Comparison of ENCODE assay signal across 16 cellular contexts in the genomic region with DNA sequence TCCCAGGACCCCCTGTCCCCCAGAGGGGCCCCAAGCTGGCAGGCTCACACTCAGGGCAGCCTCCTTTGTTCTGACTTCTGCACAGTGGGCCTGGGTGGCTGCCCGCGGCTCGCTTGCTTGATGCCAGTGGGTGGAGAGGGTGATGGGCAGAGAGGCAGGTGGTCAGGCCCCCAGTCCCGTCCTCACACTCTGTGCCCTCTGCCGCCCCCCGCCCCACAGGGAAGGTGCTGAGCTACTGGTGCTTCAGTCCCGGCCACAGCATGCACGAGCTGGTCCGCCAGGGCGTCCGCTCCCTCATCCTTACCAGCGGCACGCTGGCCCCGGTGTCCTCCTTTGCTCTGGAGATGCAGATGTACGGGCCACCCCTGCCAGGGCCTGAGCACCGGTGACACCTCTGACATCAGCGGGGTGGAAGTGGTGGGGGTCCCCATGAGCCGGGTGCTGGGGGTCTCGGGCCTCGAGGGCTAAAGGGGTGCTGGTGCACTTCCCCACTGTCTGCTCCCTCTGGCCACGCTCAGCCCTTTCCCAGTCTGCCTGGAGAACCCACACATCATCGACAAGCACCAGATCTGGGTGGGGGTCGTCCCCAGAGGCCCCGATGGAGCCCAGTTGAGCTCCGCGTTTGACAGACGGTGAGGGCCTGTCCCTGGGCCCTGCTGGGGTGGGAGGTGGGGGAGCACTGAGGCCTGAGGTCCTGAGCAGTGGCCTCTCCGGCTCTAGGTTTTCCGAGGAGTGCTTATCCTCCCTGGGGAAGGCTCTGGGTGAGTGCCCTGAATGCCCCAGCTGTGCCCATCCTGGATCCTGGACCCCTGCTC. TPM values are rescaled to one million over a fixed set of nuclear protein-coding genes. Genes with fewer than 3 reads are reported as not detected.
DNase-seq lines count a peak whose midpoint lies in the region; ATAC-seq, FAIRE-seq and TF ChIP-seq lines count a peak whose summit lies in the region.
"Had no signal": no experiment of that assay in that cellular context is flagged by ENCODE, and none has a peak within 500 bp of the region (broad histone marks: within the 10 kb centered on the region; RNA-seq: fewer than 3 reads in every experiment).

No MANE protein-coding gene starts in this region.

- H3K4me1 Mint-ChIP-seq in Caco-2 (ENCODE audit: low read depth, unreplicated experiment) = no peaks in the 10 kb centered on the region

- H3K27ac Mint-ChIP-seq in Caco-2 (ENCODE audit: unreplicated experiment) = peak overlapping the region; percentile 67
- H3K27ac Mint-ChIP-seq: CD4-positive, CD25-positive, alpha-beta regulatory T cell; stimulated activated effector memory CD8-positive, alpha-beta T cell treated with anti-CD3 and anti-CD28 coated beads, Interleukin-12 subunit alpha, Interleukin-12 subunit beta, amount 100 ng/mL, for 72 hours had no signal

- BruUV-seq in Caco-2 (replicated peaks; lab: Mats Ljungman, UMichigan) = no TSS peak

- CTCF ChIA-PET in Caco-2 (lab: Charles Lee) = interaction anchor here (0.6 to 1.3 kb wide), 6 partner anchors 25 to 208 kb away, joined by 3 to 8 read pairs (median 4); a partner anchor contains a TSS

- no peak overlapping the region for H3K4me3 Mint-ChIP-seq in Caco-2 (ENCODE audit: unreplicated experiment)
- H3K4me3 Mint-ChIP-seq: CD4-positive, CD25-positive, alpha-beta regulatory T cell; central memory CD8-positive, alpha-beta T cell; nephron progenitor cell; stimulated activated effector memory CD8-positive, alpha-beta T cell treated with anti-CD3 and anti-CD28 coated beads, Interleukin-12 subunit alpha, Interleukin-12 subunit beta, amount 100 ng/mL, for 72 hours had no signal

- H3K27me3 ChIP-seq in Caco-2 (replicated peaks; ENCODE audit: control insufficient read depth, insufficient read depth, low read length) (no peaks in the 10 kb centered on the region), adrenal gland (no peaks in the 10 kb centered on the region), liver (ENCODE audit: control insufficient read depth in 4 of 4, insufficient read depth in 4 of 4, low read length in 3 of 4) (no peaks in the 10 kb centered on the region)

- peak overlapping the region; percentile 39 to 95 (median 72) for H3K27ac ChIP-seq in adrenal gland
- peak overlapping the region; percentile 85 to 93 for H3K27ac ChIP-seq in liver (ENCODE audit: low read depth in 1 of 2, low read length in 2 of 2)
- H3K27ac ChIP-seq in skin epidermis = peak overlapping the region; percentile 23 to 95 (median 82)

- no peak for TF ChIP-seq RAD21 in liver (IDR thresholded peaks at IDR 0.05)

- intact Hi-C loops in Caco-2 (cut with micrococcal nuclease; ENCODE audit: unreplicated experiment) (no loop called here), adrenal gland (cut with DNase I) (no loop called here)

- H3K9ac ChIP-seq in liver (ENCODE audit: low read depth in 1 of 2, low read length in 2 of 2) = no peak overlapping the region

- TF ChIP-seq CTCF in Caco-2 (IDR thresholded peaks at IDR 0.05; ENCODE audit: insufficient read depth in 1 of 2, low read depth in 1 of 2, low read length in 1 of 2, severe bottlenecking in 1 of 2, unreplicated experiment in 1 of 2) (no peak), adrenal gland (IDR thresholded peaks at IDR 0.05) (no peak), liver (IDR thresholded peaks at IDR 0.05; ENCODE audit: low read depth, low read length, missing input control) (no peak)

- peaks cover 77% of the 10 kb centered on the region for H3K36me3 Mint-ChIP-seq in Caco-2 (ENCODE audit: insufficient read depth, unreplicated experiment)
- H3K36me3 Mint-ChIP-seq: CD4-positive, CD25-positive, alpha-beta regulatory T cell had no signal

- no peaks in the 10 kb centered on the region for H3K36me3 ChIP-seq in Caco-2 (ENCODE audit: control insufficient read depth, insufficient read depth, low read length)
- no peaks in the 10 kb centered on the region for H3K36me3 ChIP-seq in adrenal gland (replicated peaks in 1 of 2)
- peaks cover 0 to 3% (median 0%) of the 10 kb centered on the region in 4 donors for H3K36me3 ChIP-seq in liver (ENCODE audit: control insufficient read depth in 4 of 4, insufficient read depth in 3 of 4, low read depth in 1 of 4, low read length in 3 of 4)

- FAIRE-seq in frontal cortex (lab: Jason Lieb, UNC) = no peak
- FAIRE-seq: G401.6 had no signal

- H3K9me3 ChIP-seq in Caco-2 = no peaks in the 10 kb centered on the region
- H3K9me3 ChIP-seq in adrenal gland (replicated peaks in 1 of 3) = no peaks in the 10 kb centered on the region
- no peaks in the 10 kb centered on the region for H3K9me3 ChIP-seq in liver (ENCODE audit: control insufficient read depth in 4 of 4, low read length in 3 of 4)

- H3K9me3 Mint-ChIP-seq in Caco-2 (ENCODE audit: unreplicated experiment) = no peaks in the 10 kb centered on the region
- H3K9me3 Mint-ChIP-seq: CD4-positive, CD25-positive, alpha-beta regulatory T cell; central memory CD8-positive, alpha-beta T cell; nephron progenitor cell; stimulated activated effector memory CD8-positive, alpha-beta T cell treated with anti-CD3 and anti-CD28 coated beads, Interleukin-12 subunit alpha, Interleukin-12 subunit beta, amount 100 ng/mL, for 72 hours had no signal

- no peak for ATAC-seq in HG03378 (IDR thresholded peaks at IDR 0.05; ENCODE audit: unreplicated experiment)
- ATAC-seq in HG02884 (IDR thresholded peaks at IDR 0.05; ENCODE audit: unreplicated experiment) = no peak

- 90 to 94% (median 91%) methylated on average over 5 to 29 of the region's 29 CpGs for WGBS in adrenal gland, 4 donors
- 93% methylated on average over 29 of the region's 29 CpGs for WGBS in liver

- H3K27me3 Mint-ChIP-seq in Caco-2 (ENCODE audit: insufficient read depth, unreplicated experiment) = no peaks in the 10 kb centered on the region
- H3K27me3 Mint-ChIP-seq: CD4-positive, CD25-positive, alpha-beta regulatory T cell; central memory CD8-positive, alpha-beta T cell had no signal

- peaks cover 32% of the 10 kb centered on the region for H3K4me1 ChIP-seq in Caco-2
- H3K4me1 ChIP-seq in adrenal gland (replicated peaks in 1 of 2) = peaks cover 4 to 33% of the 10 kb centered on the region in 2 donors
- peaks cover 0 to 5% (median 2%) of the 10 kb centered on the region in 4 donors for H3K4me1 ChIP-seq in liver (ENCODE audit: control insufficient read depth in 4 of 4, insufficient read depth in 4 of 4, low read length in 3 of 4)

- POLR2A ChIA-PET in Caco-2 (lab: Charles Lee) = interaction anchor here (0.5 to 0.7 kb wide), 4 partner anchors 21 to 114 kb away, joined by 3 to 11 read pairs (median 3); a partner anchor contains a TSS

- no peak for TF ChIP-seq POLR2A in adrenal gland (IDR thresholded peaks at IDR 0.05)

- H3K4me3 ChIP-seq in Caco-2 (ENCODE audit: low read depth, low read length) = no peak overlapping the region
- H3K4me3 ChIP-seq in adrenal gland = no peak overlapping the region
- no peak overlapping the region for H3K4me3 ChIP-seq in liver (ENCODE audit: low read depth in 1 of 3, low read length in 3 of 3)
- H3K4me3 ChIP-seq in skin epidermis = no peak overlapping the region

- DNase-seq in Caco-2 (no peak), adrenal gland (peak in 1 of 7 donors; percentile 37), frontal cortex (ENCODE audit: low spot score in 2 of 2) (no peak), OCI-M1 (lab: John Stamatoyannopoulos, UW) (no peak)
- DNase-seq: KBM-7, NCI-H1694 treated with DMSO at 0.1 percent for 48 hours, NCI-H774, nephron progenitor cell had no signal

TF ChIP-seq in liver, 16 proteins besides CTCF, POLR2A, EP300 and RAD21 (continues in another document):
- no peak for TF ChIP-seq TAF1 (conservative IDR thresholded peaks at IDR 0.05)
- TF ChIP-seq, protein P1, sequence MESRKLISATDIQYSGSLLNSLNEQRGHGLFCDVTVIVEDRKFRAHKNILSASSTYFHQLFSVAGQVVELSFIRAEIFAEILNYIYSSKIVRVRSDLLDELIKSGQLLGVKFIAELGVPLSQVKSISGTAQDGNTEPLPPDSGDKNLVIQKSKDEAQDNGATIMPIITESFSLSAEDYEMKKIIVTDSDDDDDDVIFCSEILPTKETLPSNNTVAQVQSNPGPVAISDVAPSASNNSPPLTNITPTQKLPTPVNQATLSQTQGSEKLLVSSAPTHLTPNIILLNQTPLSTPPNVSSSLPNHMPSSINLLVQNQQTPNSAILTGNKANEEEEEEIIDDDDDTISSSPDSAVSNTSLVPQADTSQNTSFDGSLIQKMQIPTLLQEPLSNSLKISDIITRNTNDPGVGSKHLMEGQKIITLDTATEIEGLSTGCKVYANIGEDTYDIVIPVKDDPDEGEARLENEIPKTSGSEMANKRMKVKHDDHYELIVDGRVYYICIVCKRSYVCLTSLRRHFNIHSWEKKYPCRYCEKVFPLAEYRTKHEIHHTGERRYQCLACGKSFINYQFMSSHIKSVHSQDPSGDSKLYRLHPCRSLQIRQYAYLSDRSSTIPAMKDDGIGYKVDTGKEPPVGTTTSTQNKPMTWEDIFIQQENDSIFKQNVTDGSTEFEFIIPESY (IDR thresholded peaks at IDR 0.05) = no peak
- TF ChIP-seq, protein P2, sequence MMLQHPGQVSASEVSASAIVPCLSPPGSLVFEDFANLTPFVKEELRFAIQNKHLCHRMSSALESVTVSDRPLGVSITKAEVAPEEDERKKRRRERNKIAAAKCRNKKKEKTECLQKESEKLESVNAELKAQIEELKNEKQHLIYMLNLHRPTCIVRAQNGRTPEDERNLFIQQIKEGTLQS (IDR thresholded peaks at IDR 0.05) = no peak

RNA-seq across cellular contexts. Expression of a gene that starts 8.8 kb away (rescaled TPM):
- total RNA-seq in Caco-2 (2022) = not detected in 2 replicates
- total RNA-seq in adrenal gland = 1 to 10 TPM in 5 of 8 donors, under 1 TPM in 1, not detected in 2; 0.78 to 6.7 (median 2.6) TPM
- 10 to 100 TPM in 2 of 3 donors, not detected in 1; 36.1 to 43.3 TPM for polyA plus RNA-seq in adrenal gland
- total RNA-seq in liver = under 1 TPM in 1 of 2 donors, not detected in 1; 0.09 TPM
- polyA plus RNA-seq in liver = under 1 TPM in 1 of 2 donors, not detected in 1; 0.73 TPM
- not detected for total RNA-seq in frontal cortex
- total RNA-seq: CD4-positive, CD25-positive, alpha-beta regulatory T cell had no signal
- polyA plus RNA-seq: CD4-positive, CD25-positive, alpha-beta regulatory T cell had no signal

RNA-seq across cellular contexts. Expression of a gene that starts 20.1 kb away (rescaled TPM):
- total RNA-seq in Caco-2 (2022) = 119 and 126 TPM in 2 replicates
- 10 to 100 TPM; 31.7 to 63.8 (median 42.2) TPM for total RNA-seq in adrenal gland
- 10 to 100 TPM; 18.8 to 75.9 (median 52.2) TPM for polyA plus RNA-seq in adrenal gland
- total RNA-seq in liver = 10 to 100 TPM; 14.2 to 21.0 TPM
- 10 to 100 TPM; 20.0 to 26.9 TPM for polyA plus RNA-seq in liver
- 18.3 TPM for total RNA-seq in frontal cortex

RNA-seq across cellular contexts. Expression of a gene that starts 20.2 kb away (rescaled TPM):
- total RNA-seq in Caco-2 (2022) (69.3 and 74.7 TPM in 2 replicates), adrenal gland (10 to 100 TPM; 25.8 to 56.2 (median 35.3) TPM), liver (10 to 100 TPM; 10.3 to 14.7 TPM), frontal cortex (6.5 TPM)
- polyA plus RNA-seq in adrenal gland (100 to 1,000 TPM in 1 of 3 donors, 10 to 100 TPM in 1, 1 to 10 TPM in 1; 4.4 to 120 (median 61.7) TPM), liver (10 to 100 TPM; 26.2 to 90.5 TPM)

RNA-seq across cellular contexts. Expression of a gene that starts 29.5 kb away (rescaled TPM):
- total RNA-seq in Caco-2 (2022) = 51.1 and 61.6 TPM in 2 replicates
- total RNA-seq in adrenal gland = 100 to 1,000 TPM in 1 of 8 donors, 10 to 100 TPM in 7; 12.4 to 110 (median 32.1) TPM
- 100 to 1,000 TPM in 1 of 3 donors, 10 to 100 TPM in 1, 1 to 10 TPM in 1; 9.4 to 109 (median 70.8) TPM for polyA plus RNA-seq in adrenal gland
- total RNA-seq in liver = 10 to 100 TPM; 10.4 to 16.9 TPM
- 1 to 10 TPM; 3.7 to 4.3 TPM for polyA plus RNA-seq in liver
- total RNA-seq in frontal cortex = 8.2 TPM

RNA-seq across cellular contexts. Expression of a gene that starts 34.4 kb away (rescaled TPM):
- 27.4 and 27.9 TPM in 2 replicates for total RNA-seq in Caco-2 (2022)
- 10 to 100 TPM; 29.2 to 85.0 (median 52.1) TPM for total RNA-seq in adrenal gland
- polyA plus RNA-seq in adrenal gland = 100 to 1,000 TPM in 1 of 3 donors, 10 to 100 TPM in 2; 34.5 to 109 (median 72.3) TPM
- 1 to 10 TPM in 1 of 2 donors, under 1 TPM in 1; 0.67 to 2.9 TPM for total RNA-seq in liver
- 1 to 10 TPM in 1 of 2 donors, under 1 TPM in 1; 0.42 to 1.2 TPM for polyA plus RNA-seq in liver
- 104 TPM for total RNA-seq in frontal cortex
